Comparison of ENCODE assay signal across 11 cellular contexts in the genomic region with DNA sequence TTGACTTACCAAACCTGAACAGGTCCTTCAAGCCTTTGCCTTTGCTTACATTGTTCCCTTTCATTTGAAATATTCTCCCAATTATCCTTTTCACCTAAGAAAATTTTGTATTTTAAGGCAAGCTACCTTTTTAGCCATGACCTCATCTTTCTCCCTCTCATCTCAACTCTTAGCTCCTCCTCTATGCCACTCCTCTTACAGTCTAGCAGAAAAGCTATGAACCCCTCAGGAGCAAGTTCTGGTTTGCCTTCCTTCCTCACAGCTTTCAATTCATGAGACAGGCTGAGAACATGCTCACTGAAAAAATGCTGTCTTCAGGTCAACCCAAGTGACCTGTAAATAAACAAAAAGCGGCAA. TPM values are rescaled to one million over a fixed set of nuclear protein-coding genes. Genes with fewer than 3 reads are reported as not detected.
A peak's percentile ranks its signal among the peaks of the same experiment; 100 is the strongest.
DNase-seq lines count a peak whose midpoint lies in the region; ATAC-seq and TF ChIP-seq lines count a peak whose summit lies in the region.
"Had no signal": no experiment of that assay in that cellular context is flagged by ENCODE, and none has a peak within 500 bp of the region (broad histone marks: within the 10 kb centered on the region; RNA-seq: fewer than 3 reads in every experiment).

No MANE protein-coding gene starts in this region.

- H3K4me1 ChIP-seq in GM23248 (ENCODE audit: insufficient read depth) = peaks cover 18% of the 10 kb centered on the region
- peaks cover 0 to 19% of the 10 kb centered on the region in 2 donors for H3K4me1 ChIP-seq in right atrium auricular region
- H3K4me1 ChIP-seq in gastrocnemius medialis = peaks cover 44 to 51% of the 10 kb centered on the region in 2 donors

- H3K9ac ChIP-seq in GM23248 = no peak overlapping the region

- intact Hi-C loops in MCF 10A (cut with micrococcal nuclease) = no loop called here
- intact Hi-C loops in gastrocnemius medialis (cut with DNase I; ENCODE audit: low total_unique reads) = loop anchor here (10.0 kb wide), 1 partner anchor 336 kb away; the partner anchor contains the start of genes GPBP1L1 and TMEM69

- peak overlapping the region; percentile 52 for H3K27ac Mint-ChIP-seq in MCF 10A (ENCODE audit: low read depth, unreplicated experiment)

- 50 to 67% methylated on average over 1 of the region's 1 CpG for WGBS in GM23248 (ENCODE audit: low coverage in 1 of 2, low lambda C conversion rate in 2 of 2, missing lambda C conversion rate in 2 of 2), 2 experiments

- H3K27me3 Mint-ChIP-seq in MCF 10A (ENCODE audit: insufficient read depth, unreplicated experiment) = no peaks in the 10 kb centered on the region

- H3K27ac ChIP-seq in GM23248 (no peak overlapping the region), right atrium auricular region (peak overlapping the region; percentile 71 to 78), gastrocnemius medialis (peak overlapping the region; percentile 80 to 88 (median 86))

- no peaks in the 10 kb centered on the region for H4K20me1 ChIP-seq in GM23248 (ENCODE audit: insufficient read depth)

- peaks cover 23% of the 10 kb centered on the region for H3K36me3 Mint-ChIP-seq in MCF 10A (ENCODE audit: insufficient read depth, unreplicated experiment)

- H3K27me3 ChIP-seq in GM23248 (replicated peaks; ENCODE audit: insufficient read depth) = no peaks in the 10 kb centered on the region
- H3K27me3 ChIP-seq in right atrium auricular region = no peaks in the 10 kb centered on the region
- H3K27me3 ChIP-seq in gastrocnemius medialis = no peaks in the 10 kb centered on the region

- H3K36me3 ChIP-seq in GM23248 (ENCODE audit: low read depth) (0 out of 2 replicates have a peak, but pooled peaks cover 6% of the 10 kb centered on the region), right atrium auricular region (peaks cover 12% of the 10 kb centered on the region), gastrocnemius medialis (peaks cover 0 to 17% of the 10 kb centered on the region in 2 donors)

- peak overlapping the region; percentile 13 for H3K4me2 ChIP-seq in GM23248 (ENCODE audit: unreplicated experiment)

- H3K79me2 ChIP-seq in GM23248 (ENCODE audit: insufficient read depth) = no peaks in the 10 kb centered on the region

- DNase-seq in GM23248 (no peak), MCF 10A (ENCODE audit: unreplicated experiment) (no peak), right atrium auricular region (ENCODE audit: low spot score) (no peak), gastrocnemius medialis (no peak), nucleus accumbens (lab: John Stamatoyannopoulos, UW) (no peak), NCI-H2227 treated with DMSO at 0.1 percent for 48 hours (lab: John Stamatoyannopoulos, UW) (no peak)
- DNase-seq: effector CD4-positive, alpha-beta T cell; NCI-H1092; small intestine had no signal

- in situ Hi-C loops in GM23248 (cut with MboI) = loop anchor here (5.0 kb wide), 1 partner anchor 144 kb away; the partner anchor contains the start of gene TESK2
- in situ Hi-C loops in gastrocnemius medialis (cut with MboI; ENCODE audit: low sequenced_read_pairs in 4 of 4) = no loop called here

- BruUV-seq in MCF 10A (replicated peaks; lab: Mats Ljungman, UMichigan) = no TSS peak

- POLR2A ChIA-PET in MCF 10A (lab: Yijun Ruan, JAX) = interaction anchor here (0.6 to 5.1 kb wide), 25 partner anchors 8 to 618 kb away, joined by 3 to 115 read pairs (median 4); partner anchors contain the start of genes CCDC163, GPBP1L1, HECTD3 and MMACHC

- peak overlapping the region; percentile 28 for H3K4me3 Mint-ChIP-seq in MCF 10A (ENCODE audit: unreplicated experiment)

- H3K9me3 Mint-ChIP-seq in MCF 10A (ENCODE audit: unreplicated experiment) = no peaks in the 10 kb centered on the region

- no peak for TF ChIP-seq POLR2A in gastrocnemius medialis (IDR thresholded peaks at IDR 0.05)

- H3K4me1 Mint-ChIP-seq in MCF 10A (ENCODE audit: insufficient read depth, unreplicated experiment) = peaks cover 21% of the 10 kb centered on the region

- H3K9me2 ChIP-seq in GM23248 (ENCODE audit: insufficient read depth) = no peaks in the 10 kb centered on the region

- H3K4me3 ChIP-seq in GM23248 (no peak overlapping the region), right atrium auricular region (no peak overlapping the region), gastrocnemius medialis (no peak overlapping the region)

- peaks cover 14% of the 10 kb centered on the region for H3F3A ChIP-seq in GM23248 (ENCODE audit: insufficient read depth)

- no peak for TF ChIP-seq CTCF in MCF 10A (IDR thresholded peaks at IDR 0.05; ENCODE audit: unreplicated experiment)
- TF ChIP-seq CTCF in right atrium auricular region (IDR thresholded peaks at IDR 0.05) = no peak
- TF ChIP-seq CTCF in gastrocnemius medialis (IDR thresholded peaks at IDR 0.05 in 4 of 5, conservative IDR thresholded peaks at IDR 0.05 in 1 of 5) = no peak

- no peak overlapping the region for H2AFZ ChIP-seq in GM23248

- H3K9me3 ChIP-seq in GM23248 (ENCODE audit: low read depth) (no peaks in the 10 kb centered on the region), right atrium auricular region (no peaks in the 10 kb centered on the region), gastrocnemius medialis (no peaks in the 10 kb centered on the region)

- ATAC-seq in gastrocnemius medialis (peak; percentile 34 to 45), HG03175 (IDR thresholded peaks at IDR 0.05; ENCODE audit: unreplicated experiment) (no peak), HG02571 (IDR thresholded peaks at IDR 0.05; ENCODE audit: unreplicated experiment) (no peak)

- CTCF ChIA-PET in MCF 10A (lab: Yijun Ruan, JAX) = interaction anchor here (0.6 to 4.7 kb wide), 15 partner anchors 9 to 634 kb away, joined by 3 to 51 read pairs (median 5); partner anchors contain the start of genes MUTYH, TESK2 and TOE1

RNA-seq across cellular contexts. Expression of gene MUTYH, which starts 8.3 kb away (rescaled TPM):
- 14.5 and 15.0 TPM in 2 replicates for total RNA-seq in GM23248 (2014; rRNA removed; shearing (Covaris generic))
- 10.0 and 10.6 TPM in 2 replicates for polyA plus RNA-seq in GM23248 (2016; fragmentation: Nextera tagmentation; extraction: Ambion mirVana)
- total RNA-seq in MCF 10A (2022) = 31.2 and 31.3 TPM in 2 replicates
- total RNA-seq in right atrium auricular region = 10 to 100 TPM in 1 of 2 donors, 1 to 10 TPM in 1; 4.2 to 11.1 TPM
- 10 to 100 TPM; 10.1 to 20.6 (median 11.0) TPM for total RNA-seq in gastrocnemius medialis

RNA-seq across cellular contexts. Expression of gene TOE1, which starts 8.6 kb away (rescaled TPM):
- 10.4 and 15.3 TPM in 2 replicates for total RNA-seq in GM23248 (2014; rRNA removed; shearing (Covaris generic))
- 8.2 and 8.4 TPM in 2 replicates for polyA plus RNA-seq in GM23248 (2016; fragmentation: Nextera tagmentation; extraction: Ambion mirVana)
- 11.1 and 13.3 TPM in 2 replicates for total RNA-seq in MCF 10A (2022)
- 1 to 10 TPM; 5.4 to 6.8 TPM for total RNA-seq in right atrium auricular region
- 1 to 10 TPM; 2.9 to 9.4 (median 5.3) TPM for total RNA-seq in gastrocnemius medialis

RNA-seq across cellular contexts. Expression of gene HPDL, which starts 21.9 kb away (rescaled TPM):
- 3.7 TPM in 2 replicates for total RNA-seq in GM23248 (2014; rRNA removed; shearing (Covaris generic))
- 1.2 and 1.4 TPM in 2 replicates for polyA plus RNA-seq in GM23248 (2016; fragmentation: Nextera tagmentation; extraction: Ambion mirVana)
- 0.37 TPM in 1 of 2 replicates, not detected in the other for total RNA-seq in MCF 10A (2022)
- not detected for total RNA-seq in right atrium auricular region
- total RNA-seq in gastrocnemius medialis = 1 to 10 TPM in 2 of 4 donors, under 1 TPM in 1, not detected in 1; 0.16 to 2.3 (median 1.1) TPM

Comparison
In these comparisons a context has a peak if more than half of its experiments do, and no peak if none do; other contexts are left out.
1. ATAC-seq: peak in gastrocnemius medialis (2 of 2); none in HG03175 (single experiment) and HG02571 (single experiment).